In the genomic region with DNA sequence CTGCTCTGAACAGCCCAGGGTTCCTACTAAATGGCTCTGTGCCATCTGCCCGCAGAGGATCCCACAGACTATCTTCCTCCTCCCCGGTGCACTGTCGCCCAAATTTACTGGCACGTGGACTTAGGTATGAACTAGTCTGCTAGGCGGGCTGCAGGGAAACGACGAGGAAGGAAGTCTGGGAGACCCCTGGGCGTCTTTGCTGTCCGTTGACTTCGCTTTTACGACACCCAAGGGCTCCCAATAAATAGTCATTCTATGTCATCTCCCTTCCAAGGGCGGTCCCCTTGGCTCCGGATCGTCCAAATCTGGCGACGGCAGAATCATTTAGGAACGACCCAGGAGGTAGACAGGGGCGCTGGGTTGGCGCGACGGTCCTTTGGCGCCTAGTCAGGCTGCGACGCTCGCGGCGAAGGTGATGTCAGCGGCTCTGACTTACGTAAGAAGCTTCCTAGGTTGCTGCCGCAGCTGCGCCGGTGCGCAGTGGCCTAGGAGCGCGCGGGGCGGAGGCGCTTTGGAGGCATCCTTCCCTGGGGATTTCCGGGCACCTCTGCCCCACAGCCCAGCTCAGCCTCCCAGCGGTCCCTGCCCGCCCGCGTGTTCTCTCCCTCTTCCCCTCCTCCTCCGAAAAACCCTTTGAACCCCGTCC, we compare ENCODE assay signal across 8 cellular contexts. TPM values are rescaled to one million over a fixed set of nuclear protein-coding genes. Genes with fewer than 3 reads are reported as not detected.
DNase-seq lines count a peak whose midpoint lies in the region; ATAC-seq and TF ChIP-seq lines count a peak whose summit lies in the region.

No MANE protein-coding gene starts in this region.

- intact Hi-C loops in Caco-2 (cut with micrococcal nuclease; ENCODE audit: unreplicated experiment) (loop anchor here (5.0 kb wide), 1 partner anchor 135 kb away; no protein-coding TSS in a partner anchor), adrenal gland (cut with DNase I) (no loop called here)

- peak overlapping the region; percentile 70 for H3K4me3 Mint-ChIP-seq in Caco-2 (ENCODE audit: unreplicated experiment)

- CTCF ChIA-PET in Caco-2 (lab: Charles Lee) = no interaction called here

- peaks cover 5% of the 10 kb centered on the region for H3K36me3 Mint-ChIP-seq in Caco-2 (ENCODE audit: insufficient read depth, unreplicated experiment)

- WGBS in adrenal gland, 4 donors = 1 to 28% (median 15%) methylated on average over 8 to 45 of the region's 45 CpGs

- no peak for ATAC-seq in GM21576 (IDR thresholded peaks at IDR 0.05; ENCODE audit: unreplicated experiment)

- DNase-seq in Caco-2 = peak; percentile 28 to 36
- peak; percentile 68 for DNase-seq in NCI-H1436 (lab: John Stamatoyannopoulos, UW)
- DNase-seq in adrenal gland = peak; percentile 59 to 74 (median 62)
- DNase-seq in iPS-NIHi7 (ENCODE audit: extremely low spot score) = peak; percentile 65
- DNase-seq in DMS79 treated with DMSO at 0.1 percent for 48 hours (lab: John Stamatoyannopoulos, UW) = no peak
- DNase-seq in Kasumi-1 (lab: John Stamatoyannopoulos, UW) = no peak

- H3K27me3 ChIP-seq in Caco-2 (replicated peaks; ENCODE audit: control insufficient read depth, insufficient read depth, low read length) (no peaks in the 10 kb centered on the region; the same call in 1 of the 2 replicates), adrenal gland (peaks cover 3% of the 10 kb centered on the region), subcutaneous abdominal adipose tissue (ENCODE audit: control insufficient read depth in 5 of 5, insufficient read depth in 4 of 5, low read length in 5 of 5) (peaks cover 4 to 20% (median 9%) of the 10 kb centered on the region in 5 donors)

- H3K27ac ChIP-seq in adrenal gland = peak overlapping the region in 4 of 5 donors; percentile 37 to 78 (median 51)
- H3K27ac ChIP-seq in subcutaneous abdominal adipose tissue (ENCODE audit: low read depth, low read length) = peak overlapping the region; percentile 70

- H3K9me3 Mint-ChIP-seq in Caco-2 (ENCODE audit: unreplicated experiment) = peaks cover 7% of the 10 kb centered on the region

- H3K4me1 ChIP-seq in Caco-2 (no peaks in the 10 kb centered on the region), adrenal gland (replicated peaks in 1 of 2) (no peaks in the 10 kb centered on the region), subcutaneous abdominal adipose tissue (ENCODE audit: control insufficient read depth in 5 of 5, insufficient read depth in 5 of 5, low read length in 5 of 5) (peaks cover 0 to 30% (median 21%) of the 10 kb centered on the region in 5 donors)

- H3K36me3 ChIP-seq in Caco-2 (ENCODE audit: control insufficient read depth, insufficient read depth, low read length) (no peaks in the 10 kb centered on the region), adrenal gland (replicated peaks in 1 of 2) (no peaks in the 10 kb centered on the region), subcutaneous abdominal adipose tissue (ENCODE audit: control insufficient read depth in 5 of 5, insufficient read depth in 5 of 5, low read length in 5 of 5) (no peaks in the 10 kb centered on the region)

- H3K9me3 ChIP-seq in Caco-2 (no peaks in the 10 kb centered on the region), adrenal gland (replicated peaks in 1 of 3) (no peaks in the 10 kb centered on the region), subcutaneous abdominal adipose tissue (ENCODE audit: control insufficient read depth in 5 of 5, low read length in 5 of 5) (peaks cover 0 to 10% (median 7%) of the 10 kb centered on the region in 5 donors)

- H3K27ac Mint-ChIP-seq in Caco-2 (ENCODE audit: unreplicated experiment) = no peak overlapping the region

- H3K9ac ChIP-seq in subcutaneous abdominal adipose tissue (ENCODE audit: low read length in 5 of 5) = peak overlapping the region in 2 of 5 donors; percentile 57 to 61

- H3K4me3 ChIP-seq in Caco-2 (ENCODE audit: low read depth, low read length) (peak overlapping the region; percentile 42), adrenal gland (peak overlapping the region in 3 of 4 donors; percentile 11 to 68 (median 34)), subcutaneous abdominal adipose tissue (ENCODE audit: low read depth in 1 of 5, low read length in 5 of 5) (peak overlapping the region; percentile 60 to 81 (median 68))

- H3K4me1 Mint-ChIP-seq in Caco-2 (ENCODE audit: low read depth, unreplicated experiment) = no peaks in the 10 kb centered on the region

- POLR2A ChIA-PET in Caco-2 (lab: Charles Lee) = no interaction called here

- TF ChIP-seq POLR2A in adrenal gland (IDR thresholded peaks at IDR 0.05) = peak; percentile 17 to 72

- BruUV-seq in Caco-2 (replicated peaks; lab: Mats Ljungman, UMichigan) = no TSS peak

- no peak for TF ChIP-seq CTCF in Caco-2 (IDR thresholded peaks at IDR 0.05; ENCODE audit: insufficient read depth in 1 of 2, low read depth in 1 of 2, low read length in 1 of 2, severe bottlenecking in 1 of 2, unreplicated experiment in 1 of 2)
- TF ChIP-seq CTCF in adrenal gland (IDR thresholded peaks at IDR 0.05) = no peak

- peaks cover 6% of the 10 kb centered on the region for H3K27me3 Mint-ChIP-seq in Caco-2 (ENCODE audit: insufficient read depth, unreplicated experiment)

RNA-seq across cellular contexts. Expression of gene NHS, which starts 2.2 kb away (rescaled TPM):
- total RNA-seq in Caco-2 (2022) (2.2 and 2.5 TPM in 2 replicates), adrenal gland (10 to 100 TPM in 1 of 8 donors, 1 to 10 TPM in 7; 4.5 to 12.5 (median 6.8) TPM)
- polyA plus RNA-seq in adrenal gland = 10 to 100 TPM in 1 of 3 donors, 1 to 10 TPM in 2; 4.4 to 10.2 (median 7.8) TPM

Comparison
In these comparisons a context has a peak if more than half of its experiments do, and no peak if none do; other contexts are left out.
1. DNase-seq: peak in Caco-2 (2 of 2), NCI-H1436 (single experiment), adrenal gland (7 of 7) and iPS-NIHi7 (single experiment); none in DMS79 treated with DMSO at 0.1 percent for 48 hours (single experiment) and Kasumi-1 (0 of 2).
2. Peak in every context shown above with its lines, with median percentiles within 50 percentile points of each other: H3K4me3 ChIP-seq.